In the genomic region with DNA sequence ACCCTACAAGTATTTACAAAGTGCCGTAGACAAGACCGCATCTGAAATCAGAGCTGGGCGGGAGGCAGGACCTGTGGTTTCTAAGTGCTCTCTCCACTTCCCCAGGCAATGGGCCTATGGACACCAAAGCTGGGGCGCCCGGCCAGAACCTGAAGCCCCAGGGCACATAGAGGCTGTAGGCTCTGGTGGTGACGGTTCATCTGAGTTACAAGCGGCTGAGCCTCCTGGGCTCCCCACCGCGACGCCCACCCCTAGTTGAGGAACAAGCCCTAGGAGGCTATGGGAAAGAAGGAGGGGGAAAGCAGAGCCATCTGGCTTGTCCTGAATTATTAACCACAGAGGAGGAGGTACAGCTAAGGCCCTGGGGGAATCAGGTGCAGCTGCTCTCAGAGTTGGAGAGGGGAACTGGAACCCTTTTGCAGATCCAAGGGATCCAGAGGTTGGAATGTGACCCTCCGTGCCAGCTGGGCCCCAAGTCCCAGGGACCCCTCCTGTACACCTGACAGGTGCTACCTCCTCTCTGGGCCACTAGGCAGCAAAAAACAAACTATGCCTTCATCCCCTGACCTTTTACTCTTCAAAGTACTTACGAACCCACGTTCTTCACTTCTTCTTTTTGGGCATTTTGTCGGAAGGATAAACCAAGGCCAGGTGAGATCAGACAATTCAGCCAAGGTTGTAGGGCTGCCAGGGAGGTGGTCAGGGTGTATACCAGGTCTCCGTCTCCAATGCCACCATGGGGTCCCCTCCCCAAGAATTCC, we compare ENCODE assay signal across 17 cellular contexts.
DNase-seq lines count a peak whose midpoint lies in the region; ATAC-seq and TF ChIP-seq lines count a peak whose summit lies in the region.
"Had no signal": no experiment of that assay in that cellular context is flagged by ENCODE, and none has a peak within 500 bp of the region (broad histone marks: within the 10 kb centered on the region; RNA-seq: fewer than 3 reads in every experiment).

No MANE protein-coding gene starts in this region.

- no peaks in the 10 kb centered on the region for H3K27me3 Mint-ChIP-seq in activated T-helper 17 cell treated with anti-CD3 and anti-CD28 coated beads, Interleukin-2, amount 50 U/mL, for 72 hours
- no peaks in the 10 kb centered on the region for H3K27me3 Mint-ChIP-seq in T-helper 2 cell treated with Interferon-gamma antibody and Interleukin-4, amounts not matched to agents 5 μg/mL and 100 μg/mL, for 36 hours (ENCODE audit: low read depth)
- no peaks in the 10 kb centered on the region for H3K27me3 Mint-ChIP-seq in naive thymus-derived CD4-positive, alpha-beta T cell

- H3K4me3 Mint-ChIP-seq in activated T-helper 17 cell treated with anti-CD3 and anti-CD28 coated beads, Interleukin-2, amount 50 U/mL, for 72 hours = no peak overlapping the region
- no peak overlapping the region for H3K4me3 Mint-ChIP-seq in T-helper 2 cell treated with Interferon-gamma antibody and Interleukin-4, amounts not matched to agents 5 μg/mL and 100 μg/mL, for 36 hours
- no peak overlapping the region for H3K4me3 Mint-ChIP-seq in naive thymus-derived CD4-positive, alpha-beta T cell
- H3K4me3 Mint-ChIP-seq: activated T-helper 1 cell treated with anti-CD3 and anti-CD28 coated beads, Interleukin-12 subunit alpha, Interleukin-12 subunit beta, Interleukin-2, Interleukin-4 antibody, amounts not matched to agents 30 ng/mL and 10 ng/mL and 1 ng/mL, durations not matched to agents 14 hours and 24 hours and 36 hours; CD8-positive, alpha-beta T cell; nephron progenitor cell had no signal

- peak overlapping the region; percentile 68 for H3K27ac Mint-ChIP-seq in activated T-helper 17 cell treated with anti-CD3 and anti-CD28 coated beads, Interleukin-2, amount 50 U/mL, for 72 hours
- H3K27ac Mint-ChIP-seq in T-helper 2 cell treated with Interferon-gamma antibody and Interleukin-4, amounts not matched to agents 5 μg/mL and 100 μg/mL, for 36 hours = no peak overlapping the region
- H3K27ac Mint-ChIP-seq in naive thymus-derived CD4-positive, alpha-beta T cell = peak overlapping the region in 4 of 9 donors; percentile 0 to 82 (median 59)
- H3K27ac Mint-ChIP-seq: activated T-helper 1 cell treated with anti-CD3 and anti-CD28 coated beads, Interleukin-12 subunit alpha, Interleukin-12 subunit beta, Interleukin-2, Interleukin-4 antibody, amounts not matched to agents 30 ng/mL and 10 ng/mL and 1 ng/mL, durations not matched to agents 14 hours and 24 hours and 36 hours; CD8-positive, alpha-beta T cell; nephron progenitor cell had no signal

- intact Hi-C loops in upper lobe of right lung (cut with DNase I) (no loop called here), uterus (cut with DNase I; ENCODE audit: low total_unique reads) (no loop called here)
- intact Hi-C loops in naive thymus-derived CD4-positive, alpha-beta T cell (cut with micrococcal nuclease) = loop anchor here in 1 of 2 donors (2.0 kb wide), 1 partner anchor 13 kb away; no protein-coding TSS in a partner anchor

- H3K4me1 ChIP-seq in upper lobe of right lung = peaks cover 30% of the 10 kb centered on the region
- peaks cover 0 to 4% of the 10 kb centered on the region in 2 donors for H3K4me1 ChIP-seq in naive thymus-derived CD4-positive, alpha-beta T cell (ENCODE audit: control insufficient read depth in 2 of 2, insufficient read depth in 2 of 2, low read length in 2 of 2)
- H3K4me1 ChIP-seq in uterus = peaks cover 3 to 6% of the 10 kb centered on the region in 2 donors

- POLR2A ChIA-PET in naive thymus-derived CD4-positive, alpha-beta T cell (lab: Charles Lee) = no interaction called here

- TF ChIP-seq POLR2A in uterus (IDR thresholded peaks at IDR 0.05) = no peak

- no peaks in the 10 kb centered on the region for H3K9me3 Mint-ChIP-seq in activated T-helper 17 cell treated with anti-CD3 and anti-CD28 coated beads, Interleukin-2, amount 50 U/mL, for 72 hours
- no peaks in the 10 kb centered on the region for H3K9me3 Mint-ChIP-seq in T-helper 2 cell treated with Interferon-gamma antibody and Interleukin-4, amounts not matched to agents 5 μg/mL and 100 μg/mL, for 36 hours
- H3K9me3 Mint-ChIP-seq in naive thymus-derived CD4-positive, alpha-beta T cell = peaks cover 0 to 1% (median 0%) of the 10 kb centered on the region in 11 donors
- H3K9me3 Mint-ChIP-seq: activated T-helper 1 cell treated with anti-CD3 and anti-CD28 coated beads, Interleukin-12 subunit alpha, Interleukin-12 subunit beta, Interleukin-2, Interleukin-4 antibody, amounts not matched to agents 30 ng/mL and 10 ng/mL and 1 ng/mL, durations not matched to agents 14 hours and 24 hours and 36 hours; CD8-positive, alpha-beta T cell; nephron progenitor cell had no signal

- CTCF ChIA-PET in naive thymus-derived CD4-positive, alpha-beta T cell (lab: Charles Lee) = interaction anchor here (1.1 kb wide), 1 partner anchor 17 kb away, joined by 3 read pairs; no protein-coding TSS in a partner anchor

- H3K4me1 Mint-ChIP-seq in activated T-helper 17 cell treated with anti-CD3 and anti-CD28 coated beads, Interleukin-2, amount 50 U/mL, for 72 hours = no peaks in the 10 kb centered on the region
- peaks cover 2% of the 10 kb centered on the region for H3K4me1 Mint-ChIP-seq in T-helper 2 cell treated with Interferon-gamma antibody and Interleukin-4, amounts not matched to agents 5 μg/mL and 100 μg/mL, for 36 hours (ENCODE audit: low read depth)
- peaks cover 10 to 45% (median 31%) of the 10 kb centered on the region in 7 donors for H3K4me1 Mint-ChIP-seq in naive thymus-derived CD4-positive, alpha-beta T cell

- H3K4me3 ChIP-seq in upper lobe of right lung (no peak overlapping the region), uterus (no peak overlapping the region)
- H3K4me3 ChIP-seq in naive thymus-derived CD4-positive, alpha-beta T cell (ENCODE audit: low read length) = no peak overlapping the region

- H3K27ac ChIP-seq in upper lobe of right lung (no peak overlapping the region), uterus (no peak overlapping the region)
- H3K27ac ChIP-seq in naive thymus-derived CD4-positive, alpha-beta T cell (ENCODE audit: low read depth, low read length) = no peak overlapping the region

- H3K27me3 ChIP-seq in upper lobe of right lung = no peaks in the 10 kb centered on the region
- no peaks in the 10 kb centered on the region for H3K27me3 ChIP-seq in naive thymus-derived CD4-positive, alpha-beta T cell (ENCODE audit: control insufficient read depth in 2 of 2, insufficient read depth in 2 of 2, low read length in 2 of 2)
- no peaks in the 10 kb centered on the region for H3K27me3 ChIP-seq in uterus

- no peak for TF ChIP-seq CTCF in upper lobe of right lung (IDR thresholded peaks at IDR 0.05)
- no peak for TF ChIP-seq CTCF in uterus (IDR thresholded peaks at IDR 0.05)

- ATAC-seq in activated T-helper 17 cell treated with anti-CD3 and anti-CD28 coated beads, Interleukin-2, amount 50 U/mL, for 72 hours (replicated peaks) = no peak
- ATAC-seq in upper lobe of right lung = peak; percentile 86
- no peak for ATAC-seq in naive thymus-derived CD4-positive, alpha-beta T cell
- ATAC-seq: CD8-positive, alpha-beta T cell; Right ventricle myocardium inferior; sciatic nerve had no signal

- DNase-seq in NCI-H2081 (lab: John Stamatoyannopoulos, UW) (peak; percentile 32 to 54), NCI-H2081 treated with DMSO at 0.1 percent for 48 hours (lab: John Stamatoyannopoulos, UW) (no peak), NCI-H2171 (lab: John Stamatoyannopoulos, UW) (peak; percentile 94), upper lobe of right lung (peak; percentile 81), uterus (no peak)
- DNase-seq in T-helper 2 cell treated with Interferon-gamma antibody and Interleukin-4, amounts not matched to agents 5 μg/mL and 100 μg/mL, for 36 hours (ENCODE audit: low spot score) = no peak
- no peak for DNase-seq in naive thymus-derived CD4-positive, alpha-beta T cell
- DNase-seq: activated CD4-positive, alpha-beta T cell treated with anti-CD3 and anti-CD28 coated beads, Interleukin-2, amount 50 U/mL, for 48 hours; CD8-positive, alpha-beta T cell; HCEC 1CT; kidney; nephron progenitor cell; stimulated activated naive CD4-positive, alpha-beta T cell treated with Interleukin-2 at 50 U/mL for 16 hours had no signal

- H3K36me3 Mint-ChIP-seq in activated T-helper 17 cell treated with anti-CD3 and anti-CD28 coated beads, Interleukin-2, amount 50 U/mL, for 72 hours (ENCODE audit: low read depth) = no peaks in the 10 kb centered on the region
- no peaks in the 10 kb centered on the region for H3K36me3 Mint-ChIP-seq in T-helper 2 cell treated with Interferon-gamma antibody and Interleukin-4, amounts not matched to agents 5 μg/mL and 100 μg/mL, for 36 hours (ENCODE audit: low read depth)
- H3K36me3 Mint-ChIP-seq in naive thymus-derived CD4-positive, alpha-beta T cell = peaks cover 0 to 13% (median 5%) of the 10 kb centered on the region in 5 donors

- H3K36me3 ChIP-seq in upper lobe of right lung (no peaks in the 10 kb centered on the region), uterus (no peaks in the 10 kb centered on the region)
- peaks cover 0 to 5% (median 0%) of the 10 kb centered on the region in 3 experiments for H3K36me3 ChIP-seq in naive thymus-derived CD4-positive, alpha-beta T cell (ENCODE audit: control insufficient read depth in 2 of 3, insufficient read depth in 3 of 3, low read length in 3 of 3)

- H3K9me3 ChIP-seq in upper lobe of right lung (no peaks in the 10 kb centered on the region), uterus (no peaks in the 10 kb centered on the region)
- H3K9me3 ChIP-seq in naive thymus-derived CD4-positive, alpha-beta T cell (ENCODE audit: control insufficient read depth in 2 of 3, low read length in 3 of 3) = no peaks in the 10 kb centered on the region

Comparison
In these comparisons a context has a peak if more than half of its experiments do, and no peak if none do; other contexts are left out.
1. DNase-seq: peak in NCI-H2081 (2 of 2), NCI-H2171 (single experiment) and upper lobe of right lung (single experiment); none in NCI-H2081 treated with DMSO at 0.1 percent for 48 hours (single experiment), T-helper 2 cell treated with Interferon-gamma antibody and Interleukin-4, amounts not matched to agents 5 μg/mL and 100 μg/mL, for 36 hours (single experiment), naive thymus-derived CD4-positive, alpha-beta T cell (0 of 9) and uterus (0 of 2).